Comparison of ENCODE assay signal across 13 cellular contexts in genomic region chr9:86322973-86323644, GRCh38. TPM values are rescaled to one million over a fixed set of nuclear protein-coding genes. Genes with fewer than 3 reads are reported as not detected.
DNase-seq lines count a peak whose midpoint lies in the region; ATAC-seq and TF ChIP-seq lines count a peak whose summit lies in the region.
"Had no signal": no experiment of that assay in that cellular context is flagged by ENCODE, and none has a peak within 500 bp of the region (broad histone marks: within the 10 kb centered on the region; RNA-seq: fewer than 3 reads in every experiment).

No MANE protein-coding gene starts in this region.

- 72% methylated on average over 8 of the region's 8 CpGs for WGBS in suprapubic skin

- POLR2A ChIA-PET in HEK293 (lab: Yijun Ruan, JAX), result interaction anchor here (0.6 kb wide), 1 partner anchor 490 kb away, joined by 6 read pairs; no protein-coding TSS in a partner anchor

- H3K9me3 ChIP-seq in HEK293 (ENCODE audit: control insufficient read depth, insufficient read depth, low read depth, low read length) (no peaks in the 10 kb centered on the region), adipocyte (ENCODE audit: control insufficient read depth, low read length) (no peaks in the 10 kb centered on the region), suprapubic skin (no peaks in the 10 kb centered on the region)

- no peak for TF ChIP-seq POLR2A in suprapubic skin (IDR thresholded peaks at IDR 0.05)

- ATAC-seq in GM19455 (IDR thresholded peaks at IDR 0.05; ENCODE audit: unreplicated experiment), result no peak

- no peaks in the 10 kb centered on the region for H3K4me1 ChIP-seq in HEK293 (ENCODE audit: control insufficient read depth, insufficient read depth, low read length)
- H3K4me1 ChIP-seq in adipocyte (ENCODE audit: control insufficient read depth, insufficient read depth, low read length), result peaks cover 47% of the 10 kb centered on the region
- no peaks in the 10 kb centered on the region for H3K4me1 ChIP-seq in suprapubic skin

- H3K36me3 ChIP-seq in HEK293 (ENCODE audit: control insufficient read depth in 2 of 2, insufficient read depth in 1 of 2, low read length in 2 of 2) (peaks cover 38 to 92% of the 10 kb centered on the region in 2 experiments), adipocyte (ENCODE audit: control insufficient read depth, insufficient read depth, low read length, severe bottlenecking) (peaks cover 91% of the 10 kb centered on the region), suprapubic skin (peaks cover 100% of the 10 kb centered on the region)

- H3K9ac ChIP-seq in adipocyte (ENCODE audit: low read length), result peak overlapping the region; percentile 13

- TF ChIP-seq EP300 in suprapubic skin (IDR thresholded peaks at IDR 0.05), result no peak

- TF ChIP-seq CTCF in AG10803 (conservative IDR thresholded peaks at IDR 0.05; ENCODE audit: low read length), result no peak
- no peak for TF ChIP-seq CTCF in HEK293 (tag by site-specific recombination; IDR thresholded peaks at IDR 0.05)
- TF ChIP-seq CTCF in foreskin fibroblast (IDR thresholded peaks at IDR 0.05; ENCODE audit: low read depth, low read length), result no peak
- no peak for TF ChIP-seq CTCF in suprapubic skin (IDR thresholded peaks at IDR 0.05)

- H3K4me3 ChIP-seq in AG10803 (ENCODE audit: low read length), result no peak overlapping the region
- no peak overlapping the region for H3K4me3 ChIP-seq in HEK293 (ENCODE audit: low read depth, low read length)
- H3K4me3 ChIP-seq in adipocyte (ENCODE audit: low read length), result peak overlapping the region; percentile 16
- H3K4me3 ChIP-seq in foreskin fibroblast (ENCODE audit: low read depth in 1 of 2, low read length in 2 of 2), result no peak overlapping the region
- H3K4me3 ChIP-seq in suprapubic skin, result no peak overlapping the region
- H3K4me3 ChIP-seq: cardiac muscle cell had no signal

- DNase-seq in AG10803 (ENCODE audit: low read depth), result peak; percentile 90
- DNase-seq in adipocyte (ENCODE audit: low read depth), result no peak
- DNase-seq in foreskin fibroblast, result peak; percentile 76 to 81
- DNase-seq in NCI-H2227 treated with DMSO at 0.1 percent for 48 hours (lab: John Stamatoyannopoulos, UW), result no peak
- no peak for DNase-seq in NOMO-1 (lab: John Stamatoyannopoulos, UW; ENCODE audit: unreplicated experiment in 2 of 2)
- DNase-seq in suprapubic skin (ENCODE audit: low spot score in 2 of 2), result no peak
- DNase-seq: DMS 273 treated with DMSO at 0.1 percent for 48 hours, hippocampal formation, midbrain, NCI-H774 had no signal

- no peaks in the 10 kb centered on the region for H3K27me3 ChIP-seq in adipocyte (replicated peaks; ENCODE audit: control insufficient read depth, insufficient read depth, low read length)
- no peaks in the 10 kb centered on the region for H3K27me3 ChIP-seq in suprapubic skin
- H3K27me3 ChIP-seq: cardiac muscle cell had no signal

- CTCF ChIA-PET in HEK293 (lab: Yijun Ruan, JAX), result interaction anchor here (0.6 to 0.8 kb wide), 2 partner anchors 9 to 505 kb away, joined by 4 read pairs; no protein-coding TSS in a partner anchor

- H3K27ac ChIP-seq in HEK293 (ENCODE audit: extremely low read depth, low read depth, low read length) (no peak overlapping the region), suprapubic skin (no peak overlapping the region)
- H3K27ac ChIP-seq: cardiac muscle cell had no signal

TF ChIP-seq in HEK293, 187 proteins besides CTCF, POLR2A, EP300 and RAD21:
- TF ChIP-seq ZBTB1 (tag by site-specific recombination; IDR thresholded peaks at IDR 0.05) (no peak), ZNF639 (tag by site-specific recombination; IDR thresholded peaks at IDR 0.05) (no peak), SCRT1 (tag by site-specific recombination; IDR thresholded peaks at IDR 0.05; ENCODE audit: borderline replicate concordance) (no peak), ZNF670 (tag by site-specific recombination; IDR thresholded peaks at IDR 0.05; ENCODE audit: low read depth) (no peak), ZNF2 (tag by site-specific recombination; IDR thresholded peaks at IDR 0.05) (no peak), ZNF513 (tag by site-specific recombination; IDR thresholded peaks at IDR 0.05) (peak; percentile 90)

RNA-seq across cellular contexts. Expression of gene TUT7, which starts 31.1 kb away (rescaled TPM):
- total RNA-seq in suprapubic skin, result 100 to 1,000 TPM in 1 of 4 donors, 10 to 100 TPM in 3; 64.4 to 147 (median 82.1) TPM

RNA-seq across cellular contexts. Expression of gene ISCA1, which starts 40.8 kb away (rescaled TPM):
- 10 to 100 TPM; 33.0 to 38.0 (median 33.9) TPM for total RNA-seq in suprapubic skin

Comparison
In these comparisons a context has a peak if more than half of its experiments do, and no peak if none do; other contexts are left out.
1. DNase-seq: peak in AG10803 (single experiment) and foreskin fibroblast (2 of 2); none in adipocyte (single experiment), NCI-H2227 treated with DMSO at 0.1 percent for 48 hours (single experiment), NOMO-1 (0 of 2) and suprapubic skin (0 of 2).